ENCODE assay signal across 30 cellular contexts in the genomic region with DNA sequence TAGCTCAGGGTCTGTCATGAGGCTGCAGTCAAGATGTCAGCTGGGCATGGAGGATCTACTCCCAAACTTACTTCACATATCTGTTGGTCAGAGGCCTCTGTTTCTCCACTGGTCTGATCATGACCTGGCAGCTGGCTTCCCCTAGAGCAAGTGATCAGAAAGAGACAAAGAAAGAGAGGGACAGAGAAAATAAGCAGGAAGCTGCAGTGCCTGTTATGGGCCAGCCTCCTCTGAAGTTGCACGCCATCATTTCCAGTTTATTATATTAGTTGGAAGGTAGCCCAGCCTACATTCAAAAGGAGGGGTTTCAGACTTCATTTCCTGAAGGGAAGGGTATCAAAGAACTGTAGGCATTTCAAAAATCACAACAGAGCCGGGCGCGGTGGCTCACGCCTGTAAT. TPM values are rescaled to one million over a fixed set of nuclear protein-coding genes. Genes with fewer than 3 reads are reported as not detected.
DNase-seq lines count a peak whose midpoint lies in the region; ATAC-seq, FAIRE-seq and TF ChIP-seq lines count a peak whose summit lies in the region.
"Had no signal": no experiment of that assay in that cellular context is flagged by ENCODE, and none has a peak within 500 bp of the region (broad histone marks: within the 10 kb centered on the region; RNA-seq: fewer than 3 reads in every experiment).

No MANE protein-coding gene starts in this region.

- H3K9me3 ChIP-seq in astrocyte (ENCODE audit: insufficient read depth, low read depth, low read length) (no peaks in the 10 kb centered on the region), esophagus muscularis mucosa (no peaks in the 10 kb centered on the region)
- H3K9me3 ChIP-seq: breast epithelium, esophagus squamous epithelium, gastrocnemius medialis, ovary, SJCRH30, tibial artery had no signal

- H3K9me3 Mint-ChIP-seq in natural killer cell treated with Interleukin-12 subunit alpha and Interleukin-12 subunit beta and Interleukin-15 and Interleukin-18, amount 100 ng/mL, for 72 hours, result no peaks in the 10 kb centered on the region
- H3K9me3 Mint-ChIP-seq in natural killer cell, result no peaks in the 10 kb centered on the region
- no peaks in the 10 kb centered on the region for H3K9me3 Mint-ChIP-seq in astrocyte (ENCODE audit: unreplicated experiment)
- no peaks in the 10 kb centered on the region for H3K9me3 Mint-ChIP-seq in type B pancreatic cell
- H3K9me3 Mint-ChIP-seq: effector memory CD8-positive, alpha-beta T cell; naive thymus-derived CD8-positive, alpha-beta T cell had no signal

- no peak for ATAC-seq in natural killer cell treated with Interleukin-12 subunit alpha and Interleukin-12 subunit beta and Interleukin-15 and Interleukin-18, amount 100 ng/mL, for 72 hours
- ATAC-seq in natural killer cell (no peak), GM19467 (IDR thresholded peaks at IDR 0.05; ENCODE audit: unreplicated experiment) (no peak), HG03442 (IDR thresholded peaks at IDR 0.05; ENCODE audit: unreplicated experiment) (no peak)
- ATAC-seq: activated CD8-positive, alpha-beta memory T cell treated with anti-CD3 and anti-CD28 coated beads, Interleukin-2, amount 10 ng/mL, durations not matched to agents 7 days and 5 days; effector memory CD8-positive, alpha-beta T cell; gastrocnemius medialis; naive thymus-derived CD8-positive, alpha-beta T cell had no signal

- no peak overlapping the region for H3K4me3 ChIP-seq in astrocyte (ENCODE audit: insufficient read depth, low read depth, low read length)
- H3K4me3 ChIP-seq in esophagus muscularis mucosa, result no peak overlapping the region
- H3K4me3 ChIP-seq: breast epithelium, esophagus squamous epithelium, gastrocnemius medialis, hepatocyte, ovary, SJCRH30, tibial artery had no signal

- no peaks in the 10 kb centered on the region for H3K36me3 ChIP-seq in astrocyte (ENCODE audit: insufficient read depth, low read length)
- H3K36me3 ChIP-seq in esophagus muscularis mucosa, result no peaks in the 10 kb centered on the region
- H3K36me3 ChIP-seq: breast epithelium, esophagus squamous epithelium, gastrocnemius medialis, ovary, SJCRH30, tibial artery had no signal

- peak; percentile 32 for DNase-seq in natural killer cell treated with Interleukin-12 subunit alpha and Interleukin-12 subunit beta and Interleukin-15 and Interleukin-18, amount 100 ng/mL, for 72 hours (ENCODE audit: low spot score)
- no peak for DNase-seq in natural killer cell
- DNase-seq in NCI-H69 (lab: John Stamatoyannopoulos, UW), result peak; percentile 21
- DNase-seq in astrocyte (ENCODE audit: low read depth), result no peak
- no peak for DNase-seq in type B pancreatic cell (ENCODE audit: extremely low spot score, unreplicated experiment)
- no peak for DNase-seq in esophagus muscularis mucosa (ENCODE audit: extremely low spot score)
- DNase-seq: activated CD8-positive, alpha-beta memory T cell treated with anti-CD3 and anti-CD28 coated beads, Interleukin-2, amount 10 ng/mL, durations not matched to agents 7 days and 5 days; CD4-positive, alpha-beta memory T cell; DMS 273 treated with DMSO at 0.1 percent for 48 hours; effector memory CD8-positive, alpha-beta T cell; esophagus squamous epithelium; gastrocnemius medialis; naive thymus-derived CD8-positive, alpha-beta T cell; NCI-H1105; NCI-H1930; NCI-H510A; ovary; retina; SJCRH30; stimulated activated CD4-positive, alpha-beta T cell treated with anti-CD3 and anti-CD28 coated beads, Interleukin-2, amount 100 ng/mL, for 48 hours; stimulated activated naive CD4-positive, alpha-beta T cell; T-helper 1 cell; tibial artery had no signal

- no peak overlapping the region for H3K4me2 ChIP-seq in astrocyte (ENCODE audit: low read length)
- H3K4me2 ChIP-seq: hepatocyte had no signal

- peaks cover 25% of the 10 kb centered on the region for H3K4me1 ChIP-seq in astrocyte (ENCODE audit: insufficient read depth, low read length)
- H3K4me1 ChIP-seq in esophagus muscularis mucosa, result peaks cover 22 to 32% (median 30%) of the 10 kb centered on the region in 4 donors
- H3K4me1 ChIP-seq: SJCRH30 had no signal

- H2AFZ ChIP-seq in astrocyte (ENCODE audit: low read depth, low read length), result no peak overlapping the region
- H2AFZ ChIP-seq: hepatocyte had no signal

- no peak overlapping the region for H3K4me3 Mint-ChIP-seq in natural killer cell treated with Interleukin-12 subunit alpha and Interleukin-12 subunit beta and Interleukin-15 and Interleukin-18, amount 100 ng/mL, for 72 hours
- no peak overlapping the region for H3K4me3 Mint-ChIP-seq in natural killer cell
- peak overlapping the region; percentile 47 for H3K4me3 Mint-ChIP-seq in astrocyte (ENCODE audit: unreplicated experiment)
- H3K4me3 Mint-ChIP-seq in type B pancreatic cell, result no peak overlapping the region
- H3K4me3 Mint-ChIP-seq: activated CD4-positive, alpha-beta T cell treated with anti-CD3 and anti-CD28 coated beads for 36 hours; activated CD8-positive, alpha-beta memory T cell treated with anti-CD3 and anti-CD28 coated beads, Interleukin-2, amount 10 ng/mL, durations not matched to agents 7 days and 5 days; CD4-positive, alpha-beta memory T cell; effector memory CD8-positive, alpha-beta T cell; naive thymus-derived CD8-positive, alpha-beta T cell had no signal

- H3K36me3 Mint-ChIP-seq in natural killer cell treated with Interleukin-12 subunit alpha and Interleukin-12 subunit beta and Interleukin-15 and Interleukin-18, amount 100 ng/mL, for 72 hours, result no peaks in the 10 kb centered on the region
- H3K36me3 Mint-ChIP-seq in natural killer cell, result no peaks in the 10 kb centered on the region
- no peaks in the 10 kb centered on the region for H3K36me3 Mint-ChIP-seq in astrocyte (ENCODE audit: low read depth, unreplicated experiment)
- H3K36me3 Mint-ChIP-seq in type B pancreatic cell, result no peaks in the 10 kb centered on the region
- H3K36me3 Mint-ChIP-seq: activated CD8-positive, alpha-beta memory T cell treated with anti-CD3 and anti-CD28 coated beads, Interleukin-2, amount 10 ng/mL, durations not matched to agents 7 days and 5 days; CD4-positive, alpha-beta memory T cell had no signal

- no peak for TF ChIP-seq EP300 in esophagus muscularis mucosa (IDR thresholded peaks at IDR 0.05)

- intact Hi-C loops in natural killer cell (cut with micrococcal nuclease) (no loop called here), esophagus muscularis mucosa (cut with DNase I) (no loop called here)

- no peak overlapping the region for H3K9ac ChIP-seq in astrocyte (ENCODE audit: low read length)

- 80% methylated on average over 5 of the region's 5 CpGs for WGBS in esophagus muscularis mucosa

- H3K27ac ChIP-seq in astrocyte (ENCODE audit: low read depth, low read length) (no peak overlapping the region), esophagus muscularis mucosa (replicated peaks in 1 of 4) (no peak overlapping the region)
- H3K27ac ChIP-seq: breast epithelium, esophagus squamous epithelium, gastrocnemius medialis, hepatocyte, ovary, SJCRH30, tibial artery had no signal

- no peaks in the 10 kb centered on the region for H4K20me1 ChIP-seq in astrocyte (ENCODE audit: insufficient read depth, low read length)

- no peak for TF ChIP-seq POLR2A in esophagus muscularis mucosa (IDR thresholded peaks at IDR 0.05; ENCODE audit: low read depth)

- TF ChIP-seq CTCF in natural killer cell (IDR thresholded peaks at IDR 0.05), result no peak
- TF ChIP-seq CTCF in astrocyte (IDR thresholded peaks at IDR 0.05; ENCODE audit: insufficient read depth, low read depth, low read length), result no peak
- no peak for TF ChIP-seq CTCF in type B pancreatic cell (conservative IDR thresholded peaks at IDR 0.05)
- TF ChIP-seq CTCF in esophagus muscularis mucosa (IDR thresholded peaks at IDR 0.05), result no peak

- no peak for FAIRE-seq in astrocyte (lab: Jason Lieb, UNC)
- FAIRE-seq: colon, GM18507 had no signal

- H3K4me1 Mint-ChIP-seq in natural killer cell treated with Interleukin-12 subunit alpha and Interleukin-12 subunit beta and Interleukin-15 and Interleukin-18, amount 100 ng/mL, for 72 hours (ENCODE audit: low read depth in 2 of 2), result peaks cover 6 to 7% of the 10 kb centered on the region in 2 donors
- H3K4me1 Mint-ChIP-seq in natural killer cell (peaks cover 6 to 18% of the 10 kb centered on the region in 2 donors), astrocyte (ENCODE audit: low read depth, unreplicated experiment) (peaks cover 6% of the 10 kb centered on the region), type B pancreatic cell (ENCODE audit: unreplicated experiment) (peaks cover 18% of the 10 kb centered on the region)

- H3K27me3 ChIP-seq in astrocyte (ENCODE audit: insufficient read depth, low read length) (peaks cover 32% of the 10 kb centered on the region), esophagus muscularis mucosa (peaks cover 0 to 35% (median 20%) of the 10 kb centered on the region in 4 donors)
- H3K27me3 ChIP-seq: breast epithelium, ovary, SJCRH30, tibial artery had no signal

- H3K79me2 ChIP-seq in astrocyte (ENCODE audit: insufficient read depth, low read length), result no peaks in the 10 kb centered on the region
- H3K79me2 ChIP-seq: hepatocyte had no signal

- no peak overlapping the region for H3K27ac Mint-ChIP-seq in natural killer cell treated with Interleukin-12 subunit alpha and Interleukin-12 subunit beta and Interleukin-15 and Interleukin-18, amount 100 ng/mL, for 72 hours
- H3K27ac Mint-ChIP-seq in natural killer cell (no peak overlapping the region), astrocyte (ENCODE audit: unreplicated experiment) (no peak overlapping the region), type B pancreatic cell (peak overlapping the region; percentile 35)
- H3K27ac Mint-ChIP-seq: activated CD8-positive, alpha-beta memory T cell treated with anti-CD3 and anti-CD28 coated beads, Interleukin-2, amount 10 ng/mL, durations not matched to agents 7 days and 5 days; CD4-positive, alpha-beta memory T cell; effector memory CD8-positive, alpha-beta T cell had no signal

- H3K27me3 Mint-ChIP-seq in natural killer cell treated with Interleukin-12 subunit alpha and Interleukin-12 subunit beta and Interleukin-15 and Interleukin-18, amount 100 ng/mL, for 72 hours, result peaks cover 45 to 51% of the 10 kb centered on the region in 2 donors
- H3K27me3 Mint-ChIP-seq in natural killer cell (ENCODE audit: low read depth in 2 of 2) (peaks cover 52 to 58% of the 10 kb centered on the region in 2 donors), astrocyte (ENCODE audit: low read depth, unreplicated experiment) (peaks cover 46% of the 10 kb centered on the region), type B pancreatic cell (peaks cover 75% of the 10 kb centered on the region)

RNA-seq across cellular contexts. Expression of a gene that starts 5.0 kb away (rescaled TPM):
- total RNA-seq in natural killer cell treated with Interleukin-12 subunit alpha and Interleukin-12 subunit beta and Interleukin-15 and Interleukin-18, amount 100 ng/mL, for 72 hours, result 1 to 10 TPM; 1.5 to 3.6 TPM
- total RNA-seq in natural killer cell (under 1 TPM; 0.21 to 0.84 (median 0.50) TPM), astrocyte (4.1 and 4.7 TPM in 2 replicates), type B pancreatic cell (ENCODE audit: low replicate concordance) (9.9 and 11.3 TPM in 2 replicates), esophagus muscularis mucosa (1 to 10 TPM; 4.2 to 7.2 (median 7.0) TPM)

RNA-seq across cellular contexts. Expression of a gene that starts 23.7 kb away (rescaled TPM):
- 100 to 1,000 TPM; 221 to 229 TPM for total RNA-seq in natural killer cell treated with Interleukin-12 subunit alpha and Interleukin-12 subunit beta and Interleukin-15 and Interleukin-18, amount 100 ng/mL, for 72 hours
- total RNA-seq in natural killer cell (10 to 100 TPM; 69.7 to 90.0 (median 76.9) TPM), astrocyte (192 and 207 TPM in 2 replicates), type B pancreatic cell (ENCODE audit: low replicate concordance) (248 and 307 TPM in 2 replicates), esophagus muscularis mucosa (10 to 100 TPM; 58.6 to 86.2 (median 75.5) TPM)

RNA-seq across cellular contexts. Expression of a gene that starts 33.7 kb away (rescaled TPM):
- 1 to 10 TPM in 1 of 2 donors, under 1 TPM in 1; 0.40 to 2.7 TPM for total RNA-seq in natural killer cell treated with Interleukin-12 subunit alpha and Interleukin-12 subunit beta and Interleukin-15 and Interleukin-18, amount 100 ng/mL, for 72 hours
- 1 to 10 TPM in 1 of 3 donors, under 1 TPM in 2; 0.09 to 2.7 (median 0.54) TPM for total RNA-seq in natural killer cell
- total RNA-seq in astrocyte, result 18.7 and 23.1 TPM in 2 replicates
- 38.1 and 41.8 TPM in 2 replicates for total RNA-seq in type B pancreatic cell (ENCODE audit: low replicate concordance)
- 1 to 10 TPM; 3.3 to 6.4 (median 4.3) TPM for total RNA-seq in esophagus muscularis mucosa

RNA-seq across cellular contexts. Expression of a gene that starts 55.0 kb away (rescaled TPM):
- total RNA-seq in natural killer cell treated with Interleukin-12 subunit alpha and Interleukin-12 subunit beta and Interleukin-15 and Interleukin-18, amount 100 ng/mL, for 72 hours, result 10 to 100 TPM; 49.6 to 74.3 TPM
- total RNA-seq in natural killer cell (100 to 1,000 TPM in 1 of 3 donors, 10 to 100 TPM in 2; 63.5 to 107 (median 69.0) TPM), astrocyte (86.4 and 97.1 TPM in 2 replicates), type B pancreatic cell (ENCODE audit: low replicate concordance) (112 and 117 TPM in 2 replicates), esophagus muscularis mucosa (10 to 100 TPM; 60.8 to 92.0 (median 84.3) TPM)

Comparison
In these comparisons a context has a peak if more than half of its experiments do, and no peak if none do; other contexts are left out.
1. DNase-seq: peak in natural killer cell treated with Interleukin-12 subunit alpha and Interleukin-12 subunit beta and Interleukin-15 and Interleukin-18, amount 100 ng/mL, for 72 hours (single experiment) and NCI-H69 (single experiment); none in natural killer cell (single experiment), astrocyte (single experiment), type B pancreatic cell (single experiment) and esophagus muscularis mucosa (single experiment).